Comparison of ENCODE assay signal across 15 cellular contexts in the genomic region with DNA sequence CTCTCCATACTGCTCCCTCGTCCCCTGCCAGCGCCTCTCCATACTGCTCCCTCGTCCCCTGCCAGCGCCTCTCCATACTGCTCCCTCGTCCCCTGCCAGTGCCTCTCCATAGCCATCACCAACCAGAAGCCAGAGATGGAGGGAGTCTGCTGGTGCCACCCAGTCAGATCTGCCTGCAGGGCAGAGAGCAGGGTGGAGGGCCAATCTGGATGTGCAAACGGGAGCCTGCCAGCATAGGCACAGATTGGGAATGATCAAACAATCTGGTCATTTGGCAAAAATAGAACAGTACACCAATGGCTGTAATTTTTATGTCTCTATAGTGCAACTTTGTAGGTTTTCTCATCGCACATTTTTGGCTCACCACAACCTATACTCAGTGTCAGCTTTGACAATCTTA.
A peak's percentile ranks its signal among the peaks of the same experiment; 100 is the strongest.
DNase-seq lines count a peak whose midpoint lies in the region; ATAC-seq and TF ChIP-seq lines count a peak whose summit lies in the region.
"Had no signal": no experiment of that assay in that cellular context is flagged by ENCODE, and none has a peak within 500 bp of the region (broad histone marks: within the 10 kb centered on the region; RNA-seq: fewer than 3 reads in every experiment).

No MANE protein-coding gene starts in this region.

- no peak overlapping the region for H3K27ac ChIP-seq in SK-N-SH (ENCODE audit: low read depth in 2 of 2, low read length in 1 of 2)
- H3K27ac ChIP-seq in CD8-positive, alpha-beta memory T cell (ENCODE audit: low read depth, low read length): no peak overlapping the region
- no peak overlapping the region for H3K27ac ChIP-seq in neural progenitor cell
- H3K27ac ChIP-seq: gastroesophageal sphincter, right atrium auricular region, testis, WERI-Rb-1 had no signal

- no peaks in the 10 kb centered on the region for H3K9me3 Mint-ChIP-seq in CD8-positive, alpha-beta memory T cell
- H3K9me3 Mint-ChIP-seq in activated B cell treated with CpG ODN at 0.5 μM for 24 hours (no peaks in the 10 kb centered on the region), neural progenitor cell (peaks cover 6% of the 10 kb centered on the region)
- no peaks in the 10 kb centered on the region for H3K9me3 Mint-ChIP-seq in naive thymus-derived CD8-positive, alpha-beta T cell

- WGBS in SK-N-SH (ENCODE audit: low lambda C conversion rate): 41% methylated on average over 6 of the region's 7 CpGs

- H3K36me3 ChIP-seq in SK-N-SH (replicated peaks in 1 of 2; ENCODE audit: control insufficient read depth in 1 of 2, insufficient read depth in 2 of 2, low read length in 1 of 2) (no peaks in the 10 kb centered on the region), neural progenitor cell (no peaks in the 10 kb centered on the region)
- no peaks in the 10 kb centered on the region for H3K36me3 ChIP-seq in CD8-positive, alpha-beta memory T cell (ENCODE audit: insufficient read depth, low read length)
- H3K36me3 ChIP-seq: gastroesophageal sphincter, right atrium auricular region, WERI-Rb-1 had no signal

- H3F3A ChIP-seq in SK-N-SH (replicated peaks; ENCODE audit: insufficient read depth) (peaks cover 5% of the 10 kb centered on the region), neural progenitor cell (ENCODE audit: low read depth) (no peaks in the 10 kb centered on the region)

- no peaks in the 10 kb centered on the region for H4K20me1 ChIP-seq in SK-N-SH (ENCODE audit: insufficient read depth)
- H4K20me1 ChIP-seq in neural progenitor cell (ENCODE audit: low read depth): no peaks in the 10 kb centered on the region

- TF ChIP-seq RAD21 in SK-N-SH (IDR thresholded peaks at IDR 0.05; ENCODE audit: low read length): no peak

- H3K79me2 ChIP-seq in SK-N-SH (ENCODE audit: insufficient read depth) (no peaks in the 10 kb centered on the region), neural progenitor cell (ENCODE audit: low read depth) (no peaks in the 10 kb centered on the region)

- H3K9ac ChIP-seq in SK-N-SH (no peak overlapping the region), neural progenitor cell (no peak overlapping the region)

- POLR2A ChIA-PET in SK-N-SH (lab: Yijun Ruan, JAX): no interaction called here
- POLR2A ChIA-PET in CD8-positive, alpha-beta memory T cell (lab: Charles Lee): no interaction called here
- POLR2A ChIA-PET in activated B cell treated with CpG ODN at 0.5 μM for 24 hours (lab: Charles Lee): no interaction called here
- POLR2A ChIA-PET in naive thymus-derived CD8-positive, alpha-beta T cell (lab: Charles Lee): interaction anchor here (1.5 to 3.3 kb wide), 3 partner anchors 9 to 48 kb away, joined by 4 to 18 read pairs (median 9); no protein-coding TSS in a partner anchor

- intact Hi-C loops in activated B cell treated with CpG ODN at 0.5 μM for 24 hours (cut with micrococcal nuclease): loop anchor here (1.0 to 5.0 kb wide), 4 partner anchors 27 to 521 kb away; a partner anchor contains a TSS

- H3K4me3 Mint-ChIP-seq in CD8-positive, alpha-beta memory T cell: peak overlapping the region; percentile 19 to 89 (median 85)
- no peak overlapping the region for H3K4me3 Mint-ChIP-seq in activated B cell treated with CpG ODN at 0.5 μM for 24 hours
- H3K4me3 Mint-ChIP-seq in naive thymus-derived CD8-positive, alpha-beta T cell: peak overlapping the region; percentile 58 to 90 (median 84)
- H3K4me3 Mint-ChIP-seq in neural progenitor cell: no peak overlapping the region

- TF ChIP-seq EP300 in SK-N-SH (IDR thresholded peaks at IDR 0.05; ENCODE audit: borderline replicate concordance in 1 of 2, low read depth in 1 of 2, low read length in 1 of 2): no peak

- ATAC-seq in SK-N-SH treated with all-trans-retinoic acid at 6 μM for 48 hours: no peak
- ATAC-seq in activated B cell treated with CpG ODN at 0.5 μM for 24 hours (ENCODE audit: low read depth): no peak
- no peak for ATAC-seq in naive thymus-derived CD8-positive, alpha-beta T cell
- ATAC-seq in GM19455 (IDR thresholded peaks at IDR 0.05; ENCODE audit: unreplicated experiment): no peak
- ATAC-seq: gastroesophageal sphincter had no signal

- H3K4me1 ChIP-seq in SK-N-SH (ENCODE audit: control insufficient read depth in 1 of 2, insufficient read depth in 2 of 2, low read depth in 1 of 2, low read length in 1 of 2) (peaks cover 0 to 16% of the 10 kb centered on the region in 2 experiments; a peak in 1 of 4 replicates), neural progenitor cell (no peaks in the 10 kb centered on the region)
- peaks cover 82% of the 10 kb centered on the region for H3K4me1 ChIP-seq in CD8-positive, alpha-beta memory T cell (ENCODE audit: insufficient read depth, low read length)

- CTCF ChIA-PET in SK-N-SH (lab: Yijun Ruan, JAX) (interaction anchor here (1.5 to 4.4 kb wide), 4 partner anchors 15 to 101 kb away, joined by 3 to 19 read pairs (median 5); no protein-coding TSS in a partner anchor), activated B cell treated with CpG ODN at 0.5 μM for 24 hours (lab: Charles Lee) (interaction anchor here (1.7 kb wide), 1 partner anchor 102 kb away, joined by 5 read pairs; no protein-coding TSS in a partner anchor)
- CTCF ChIA-PET in CD8-positive, alpha-beta memory T cell (lab: Charles Lee): interaction anchor here (0.9 to 4.8 kb wide), 4 partner anchors 19 to 101 kb away, joined by 3 to 35 read pairs (median 4); no protein-coding TSS in a partner anchor

- H3K4me2 ChIP-seq in SK-N-SH (no peak overlapping the region), neural progenitor cell (no peak overlapping the region)

- TF ChIP-seq CTCF in SK-N-SH (IDR thresholded peaks at IDR 0.05) (no peak), activated B cell treated with CpG ODN at 0.5 μM for 24 hours (IDR thresholded peaks at IDR 0.05) (no peak), neural progenitor cell (IDR thresholded peaks at IDR 0.05) (no peak)

- H3K9me3 ChIP-seq in SK-N-SH: no peaks in the 10 kb centered on the region
- no peaks in the 10 kb centered on the region for H3K9me3 ChIP-seq in CD8-positive, alpha-beta memory T cell (ENCODE audit: low read length)
- H3K9me3 ChIP-seq in neural progenitor cell (ENCODE audit: low read depth): no peaks in the 10 kb centered on the region
- H3K9me3 ChIP-seq: right atrium auricular region, testis had no signal

- H3K9me2 ChIP-seq in SK-N-SH: no peaks in the 10 kb centered on the region

- peak; percentile 77 for DNase-seq in SK-N-SH
- DNase-seq in CD8-positive, alpha-beta memory T cell: no peak
- no peak for DNase-seq in activated B cell treated with CpG ODN at 0.5 μM for 24 hours
- peak in 1 of 10 donors; percentile 45 for DNase-seq in naive thymus-derived CD8-positive, alpha-beta T cell
- DNase-seq in neural progenitor cell (ENCODE audit: low spot score): no peak
- DNase-seq in NCI-H510A treated with DMSO at 0.1 percent for 48 hours (lab: John Stamatoyannopoulos, UW): no peak
- DNase-seq: 8988T, EL, NCI-H187 treated with DMSO at 0.1 percent for 48 hours, testis, WERI-Rb-1 had no signal

- peaks cover 0 to 2% of the 10 kb centered on the region in 2 donors for H3K27me3 Mint-ChIP-seq in CD8-positive, alpha-beta memory T cell
- no peaks in the 10 kb centered on the region for H3K27me3 Mint-ChIP-seq in activated B cell treated with CpG ODN at 0.5 μM for 24 hours
- H3K27me3 Mint-ChIP-seq in naive thymus-derived CD8-positive, alpha-beta T cell: no peaks in the 10 kb centered on the region
- H3K27me3 Mint-ChIP-seq in neural progenitor cell (ENCODE audit: insufficient read depth, low read depth): peaks cover 9% of the 10 kb centered on the region

- peak overlapping the region in 2 of 8 donors; percentile 22 to 94 for H3K27ac Mint-ChIP-seq in CD8-positive, alpha-beta memory T cell
- peak overlapping the region; percentile 90 for H3K27ac Mint-ChIP-seq in activated B cell treated with CpG ODN at 0.5 μM for 24 hours
- peak overlapping the region in 8 of 10 donors; percentile 28 to 96 (median 91) for H3K27ac Mint-ChIP-seq in naive thymus-derived CD8-positive, alpha-beta T cell
- H3K27ac Mint-ChIP-seq in neural progenitor cell: no peak overlapping the region

- H3K4me3 ChIP-seq in SK-N-SH (ENCODE audit: low read depth in 2 of 2, low read length in 1 of 2) (no peak overlapping the region), neural progenitor cell (no peak overlapping the region)
- peak overlapping the region; percentile 28 for H3K4me3 ChIP-seq in CD8-positive, alpha-beta memory T cell (ENCODE audit: low read length)
- H3K4me3 ChIP-seq: gastroesophageal sphincter, right atrium auricular region, testis had no signal

- H3K4me1 Mint-ChIP-seq in CD8-positive, alpha-beta memory T cell: peaks cover 75 to 88% (median 77%) of the 10 kb centered on the region in 3 donors
- peaks cover 82% of the 10 kb centered on the region for H3K4me1 Mint-ChIP-seq in activated B cell treated with CpG ODN at 0.5 μM for 24 hours
- peaks cover 45 to 88% (median 83%) of the 10 kb centered on the region in 4 donors for H3K4me1 Mint-ChIP-seq in naive thymus-derived CD8-positive, alpha-beta T cell
- H3K4me1 Mint-ChIP-seq in neural progenitor cell: peaks cover 3% of the 10 kb centered on the region

- H3K36me3 Mint-ChIP-seq in CD8-positive, alpha-beta memory T cell: no peaks in the 10 kb centered on the region
- H3K36me3 Mint-ChIP-seq in activated B cell treated with CpG ODN at 0.5 μM for 24 hours (ENCODE audit: low read depth): no peaks in the 10 kb centered on the region
- no peaks in the 10 kb centered on the region for H3K36me3 Mint-ChIP-seq in naive thymus-derived CD8-positive, alpha-beta T cell
- H3K36me3 Mint-ChIP-seq in neural progenitor cell: no peaks in the 10 kb centered on the region

- H3K27me3 ChIP-seq in SK-N-SH (ENCODE audit: insufficient read depth) (no peaks in the 10 kb centered on the region; the same call in 1 of the 2 replicates), neural progenitor cell (peaks cover 33% of the 10 kb centered on the region)
- H3K27me3 ChIP-seq in CD8-positive, alpha-beta memory T cell (ENCODE audit: insufficient read depth, low read length, poor library complexity, severe bottlenecking): no peaks in the 10 kb centered on the region
- H3K27me3 ChIP-seq: right atrium auricular region, testis had no signal

- H2AFZ ChIP-seq in SK-N-SH (ENCODE audit: low read depth) (no peak overlapping the region), neural progenitor cell (replicated peaks) (no peak overlapping the region)

TF ChIP-seq in SK-N-SH treated with all-trans-retinoic acid at 6 μM for 48 hours, 23 proteins besides CTCF, POLR2A, EP300 and RAD21 (continues in another document):
- TF ChIP-seq ZFP3 (CRISPR knock-in tag; IDR thresholded peaks at IDR 0.05): no peak
- no peak for TF ChIP-seq ZNF70 (CRISPR knock-in tag; IDR thresholded peaks at IDR 0.05)
- TF ChIP-seq ISL1 (CRISPR knock-in tag; IDR thresholded peaks at IDR 0.05): no peak
- TF ChIP-seq CSDC2 (CRISPR knock-in tag; IDR thresholded peaks at IDR 0.05): no peak
- no peak for TF ChIP-seq TCF4 (CRISPR knock-in tag; IDR thresholded peaks at IDR 0.05; ENCODE audit: borderline replicate concordance)
- TF ChIP-seq ZNF8 (CRISPR knock-in tag; IDR thresholded peaks at IDR 0.05): no peak

Comparison
In these comparisons a context has a peak if more than half of its experiments do, and no peak if none do; other contexts are left out.
1. H3K4me3 Mint-ChIP-seq: peak in CD8-positive, alpha-beta memory T cell (7 of 7) and naive thymus-derived CD8-positive, alpha-beta T cell (10 of 10); none in activated B cell treated with CpG ODN at 0.5 μM for 24 hours (single experiment) and neural progenitor cell (single experiment).